In the genomic region with DNA sequence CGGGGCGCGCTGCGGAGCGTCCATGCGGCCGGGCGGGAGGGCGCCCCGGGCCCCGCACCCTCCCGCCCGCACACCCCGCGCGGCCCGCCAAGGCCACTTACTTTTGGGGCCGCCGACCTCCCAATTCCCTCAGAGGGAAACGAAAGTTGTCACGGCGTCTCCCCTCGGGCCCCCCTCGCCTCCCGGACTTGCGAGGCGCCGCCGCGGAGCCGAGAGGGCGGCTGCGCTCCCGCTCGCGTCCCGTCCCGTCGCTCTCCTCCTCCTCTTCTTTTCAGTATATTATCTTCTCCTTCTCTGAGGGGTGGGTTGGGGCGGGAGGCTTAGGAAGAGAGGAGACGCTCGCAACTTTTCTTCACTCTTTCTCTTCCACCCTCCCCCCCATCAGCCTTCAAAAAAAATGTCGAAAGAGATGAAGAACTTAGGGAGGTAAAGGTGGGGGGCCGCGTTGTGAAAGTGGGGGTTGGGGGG, we compare ENCODE assay signal across 8 cellular contexts. TPM values are rescaled to one million over a fixed set of nuclear protein-coding genes. Genes with fewer than 3 reads are reported as not detected.
A peak's percentile ranks its signal among the peaks of the same experiment; 100 is the strongest.
DNase-seq lines count a peak whose midpoint lies in the region; ATAC-seq, FAIRE-seq and TF ChIP-seq lines count a peak whose summit lies in the region.

No MANE protein-coding gene starts in this region.

- DNase-seq in AG04450 (ENCODE audit: low read depth, low spot score) (no peak), T follicular helper cell (ENCODE audit: low read depth) (peak; percentile 18), astrocyte of the spinal cord (ENCODE audit: low read depth, low spot score) (no peak), small intestine (no peak)

- H3K9me3 ChIP-seq in AG04450 (ENCODE audit: control insufficient read depth, insufficient read depth, low read length) (peaks cover 3% of the 10 kb centered on the region; the same call in 1 of the 2 replicates), iPS-20b (ENCODE audit: insufficient read depth, low read depth, low read length) (peaks cover 2% of the 10 kb centered on the region), small intestine (ENCODE audit: control insufficient read depth, low read depth) (no peaks in the 10 kb centered on the region)

- H3K9ac ChIP-seq in iPS-20b (ENCODE audit: low read depth, low read length) = peak overlapping the region; percentile 96; the same call in 1 of the 2 replicates

- H3K4me3 ChIP-seq in AG04450 (ENCODE audit: low read depth, low read length) = peak overlapping the region; percentile 88
- peak overlapping the region; percentile 81 for H3K4me3 ChIP-seq in astrocyte of the spinal cord (ENCODE audit: low read depth, low read length)
- H3K4me3 ChIP-seq in iPS-20b (ENCODE audit: low read length) = peak overlapping the region; percentile 98
- peak overlapping the region; percentile 93 to 99 for H3K4me3 ChIP-seq in small intestine (ENCODE audit: low read depth in 1 of 2, low read length in 2 of 2)

- 0% methylated on average over 12 to 45 of the region's 45 CpGs for WGBS in small intestine, 3 donors

- no peak for FAIRE-seq in small intestine (lab: Jason Lieb, UNC)

- H3K27ac ChIP-seq in AG04450 (ENCODE audit: low read depth, low read length) (peak overlapping the region; percentile 89), iPS-20b (ENCODE audit: low read length) (peak overlapping the region; percentile 6), small intestine (ENCODE audit: low read depth in 1 of 2, low read length in 1 of 2) (peak overlapping the region; percentile 99 to 100)

- TF ChIP-seq CTCF in AG04450 (IDR thresholded peaks at IDR 0.05; ENCODE audit: low read depth, low read length) = no peak
- TF ChIP-seq CTCF in astrocyte of the spinal cord (IDR thresholded peaks at IDR 0.05; ENCODE audit: low read depth, low read length) = no peak

- in situ Hi-C loops in astrocyte of the spinal cord (cut with HindIII; ENCODE audit: low sequenced_read_pairs) = no loop called here

- CTCF ChIA-PET in AG04450 (lab: Charles Lee) = interaction anchor here (1.0 kb wide), 1 partner anchor 205 kb away, joined by 3 read pairs; a partner anchor contains a TSS

- peaks cover 21% of the 10 kb centered on the region for H3K4me1 ChIP-seq in iPS-20b (ENCODE audit: insufficient read depth, low read length)
- peaks cover 2 to 3% of the 10 kb centered on the region in 2 donors for H3K4me1 ChIP-seq in small intestine (ENCODE audit: control insufficient read depth in 2 of 2, insufficient read depth in 1 of 2, low read depth in 1 of 2, low read length in 1 of 2)

- H3K27me3 ChIP-seq in AG04450 (ENCODE audit: control insufficient read depth, insufficient read depth, low read length) (peaks cover 1% of the 10 kb centered on the region), iPS-20b (ENCODE audit: insufficient read depth, low read length) (no peaks in the 10 kb centered on the region), small intestine (ENCODE audit: control insufficient read depth in 2 of 2, insufficient read depth in 2 of 2, low read length in 2 of 2) (no peaks in the 10 kb centered on the region)

- H3K36me3 ChIP-seq in iPS-20b (ENCODE audit: insufficient read depth, low read depth, low read length) (no peaks in the 10 kb centered on the region), small intestine (ENCODE audit: control insufficient read depth in 2 of 2, insufficient read depth in 2 of 2, low read length in 2 of 2) (no peaks in the 10 kb centered on the region)

- ATAC-seq in GM19324 (IDR thresholded peaks at IDR 0.05; ENCODE audit: low FRiP score, unreplicated experiment) (peak; percentile 24), HG03095 (IDR thresholded peaks at IDR 0.05; ENCODE audit: unreplicated experiment) (no peak), HG03354 (IDR thresholded peaks at IDR 0.05; ENCODE audit: poor library complexity, severe bottlenecking, unreplicated experiment) (no peak)

- POLR2A ChIA-PET in AG04450 (lab: Yijun Ruan, JAX) = interaction anchor here (1.1 kb wide), 1 partner anchor 50 kb away, joined by 3 read pairs; no protein-coding TSS in a partner anchor

RNA-seq across cellular contexts. Expression of a gene that starts 0.6 kb away (rescaled TPM):
- polyA plus RNA-seq in AG04450 (2011; rRNA removed) = 11.1 and 12.8 TPM in 2 replicates
- 18.3 and 24.4 TPM in 2 replicates for polyA minus RNA-seq in AG04450 (2011; rRNA and poly(A)+ RNA removed)
- 10 to 100 TPM; 22.5 to 33.1 (median 27.0) TPM for polyA plus RNA-seq in small intestine

RNA-seq across cellular contexts. Expression of a gene that starts 49.6 kb away (rescaled TPM):
- polyA plus RNA-seq in AG04450 (2011; rRNA removed) = 24.2 and 31.0 TPM in 2 replicates
- polyA minus RNA-seq in AG04450 (2011; rRNA and poly(A)+ RNA removed) = 11.4 and 18.0 TPM in 2 replicates
- 10 to 100 TPM; 16.9 to 23.5 (median 23.3) TPM for polyA plus RNA-seq in small intestine

Comparison
In these comparisons a context has a peak if more than half of its experiments do, and no peak if none do; other contexts are left out.
1. H3K27ac ChIP-seq: peak in every context shown above with its lines; median percentile 100 in small intestine; 89 in AG04450; 6 in iPS-20b.